1 cellular context compared by ENCODE assay signal in genomic region chr7:135923700-135924261, GRCh38.
TF ChIP-seq lines count a peak whose summit lies in the region.

No MANE protein-coding gene starts in this region.

TF ChIP-seq in GM12878, 131 proteins besides CTCF, POLR2A, EP300 and RAD21 (continued from another document):
- peak; percentile 12 for TF ChIP-seq PBX3 (IDR thresholded peaks at IDR 0.05; ENCODE audit: insufficient replicate concordance, low read depth, low read length)
- TF ChIP-seq SMAD1 (IDR thresholded peaks at IDR 0.05; ENCODE audit: low read depth, partially characterized antibody) = no peak
